In genomic region chr12:73585136-73585535, GRCh38 we compare ENCODE assay signal across 7 cellular contexts.
"Had no signal": no experiment of that assay in that cellular context is flagged by ENCODE, and none has a peak within 500 bp of the region (broad histone marks: within the 10 kb centered on the region; RNA-seq: fewer than 3 reads in every experiment).

No MANE protein-coding gene starts in this region.

- ATAC-seq: HepG2, K562 had no signal

- DNase-seq: IMR-90, KBM-7 had no signal

- H3K4me1 Mint-ChIP-seq: IgD-negative memory B cell had no signal

- FAIRE-seq: HepG2, HTR-8/SVneo, K562 had no signal

- H3K4me3 ChIP-seq: K562 had no signal

- H3K27ac ChIP-seq: HL-60 had no signal

- H3K27me3 Mint-ChIP-seq: IgD-negative memory B cell had no signal

- H3K36me3 Mint-ChIP-seq: IgD-negative memory B cell had no signal

- H3K4me3 Mint-ChIP-seq: IgD-negative memory B cell had no signal

- H3K27ac Mint-ChIP-seq: IgD-negative memory B cell had no signal
